In genomic region chr17:39402279-39402889, GRCh38 we compare ENCODE assay signal across 8 cellular contexts. TPM values are rescaled to one million over a fixed set of nuclear protein-coding genes. Genes with fewer than 3 reads are reported as not detected.
DNase-seq lines count a peak whose midpoint lies in the region; ATAC-seq and TF ChIP-seq lines count a peak whose summit lies in the region.

No MANE protein-coding gene starts in this region.

- H2AFZ ChIP-seq in GM23338 = peak overlapping the region; percentile 95

- H3K27ac Mint-ChIP-seq in GM23338 = no peak overlapping the region; the same call in 1 of the 2 replicates
- peak overlapping the region; percentile 94 for H3K27ac Mint-ChIP-seq in activated T-helper 2 cell treated with anti-CD3 and anti-CD28 coated beads, Interferon-gamma antibody, Interleukin-2, Interleukin-4, amounts not matched to agents 10 μg/mL and 5 μg/mL and 100 μg/mL, durations not matched to agents 14 hours and 24 hours and 36 hours
- peak overlapping the region; percentile 62 to 97 (median 91) for H3K27ac Mint-ChIP-seq in naive thymus-derived CD4-positive, alpha-beta T cell

- H4K20me1 ChIP-seq in GM23338 (replicated peaks; ENCODE audit: insufficient read depth) = peaks cover 15% of the 10 kb centered on the region; the same call in 1 of the 2 replicates

- H3K9me3 Mint-ChIP-seq in GM23338 = no peaks in the 10 kb centered on the region; the same call in 2 of the 3 replicates
- no peaks in the 10 kb centered on the region for H3K9me3 Mint-ChIP-seq in activated T-helper 2 cell treated with anti-CD3 and anti-CD28 coated beads, Interferon-gamma antibody, Interleukin-2, Interleukin-4, amounts not matched to agents 10 μg/mL and 5 μg/mL and 100 μg/mL, durations not matched to agents 14 hours and 24 hours and 36 hours
- peaks cover 0 to 4% (median 0%) of the 10 kb centered on the region in 11 donors for H3K9me3 Mint-ChIP-seq in naive thymus-derived CD4-positive, alpha-beta T cell

- peak; percentile 77 for ATAC-seq in GM23338
- peak; percentile 71 for ATAC-seq in naive thymus-derived CD4-positive, alpha-beta T cell

- peak overlapping the region; percentile 99 for H3K4me2 ChIP-seq in GM23338

- no peaks in the 10 kb centered on the region for H3K9me3 ChIP-seq in naive thymus-derived CD4-positive, alpha-beta T cell (ENCODE audit: control insufficient read depth in 2 of 3, low read length in 3 of 3)

- intact Hi-C loops in activated T-helper 2 cell treated with anti-CD3 and anti-CD28 coated beads, Interferon-gamma antibody, Interleukin-2, Interleukin-4, amounts not matched to agents 10 μg/mL and 5 μg/mL and 100 μg/mL, durations not matched to agents 14 hours and 24 hours and 36 hours (cut with micrococcal nuclease) = no loop called here
- intact Hi-C loops in naive thymus-derived CD4-positive, alpha-beta T cell (cut with micrococcal nuclease) = loop anchor here (1.0 to 10.0 kb wide), 4 partner anchors 49 to 332 kb away; partner anchors contain the start of genes CDK12 (in 1 of the 2), GRB7 (in 1 of the 2), MED1 (in 1 of the 2) and MIEN1 (in 1 of the 2)

- H3K9me2 ChIP-seq in GM23338 (ENCODE audit: insufficient read depth) = no peaks in the 10 kb centered on the region

- peak overlapping the region; percentile 98 for H3K4me3 ChIP-seq in GM23338
- peak overlapping the region; percentile 92 for H3K4me3 ChIP-seq in LNCaP clone FGC (ENCODE audit: low read depth, low read length)
- peak overlapping the region; percentile 87 for H3K4me3 ChIP-seq in fibroblast of pulmonary artery (replicated peaks; ENCODE audit: low read depth, low read length)
- H3K4me3 ChIP-seq in naive thymus-derived CD4-positive, alpha-beta T cell (ENCODE audit: low read length) = peak overlapping the region; percentile 84

- H3F3A ChIP-seq in GM23338 (replicated peaks; ENCODE audit: low read depth) = peaks cover 7% of the 10 kb centered on the region; the same call in 1 of the 2 replicates

- peak; percentile 93 for DNase-seq in DMS153 (lab: John Stamatoyannopoulos, UW)
- peak; percentile 99 for DNase-seq in GM23338 (ENCODE audit: low spot score)
- peak; percentile 81 for DNase-seq in LNCaP clone FGC (ENCODE audit: low read depth)
- peak; percentile 95 for DNase-seq in RWPE1 (ENCODE audit: low spot score)
- peak; percentile 84 for DNase-seq in activated T-helper 2 cell treated with anti-CD3 and anti-CD28 coated beads, Interferon-gamma antibody, Interleukin-2, Interleukin-4, amounts not matched to agents 10 μg/mL and 5 μg/mL and 100 μg/mL, durations not matched to agents 14 hours and 24 hours and 36 hours (ENCODE audit: low spot score)
- DNase-seq in fibroblast of pulmonary artery (ENCODE audit: low read depth) = peak; percentile 93
- DNase-seq in naive thymus-derived CD4-positive, alpha-beta T cell = peak; percentile 68 to 85 (median 74)
- DNase-seq in stimulated activated CD8-positive, alpha-beta memory T cell treated with anti-CD3 and anti-CD28 coated beads, Interleukin-7, amount 100 ng/mL, for 48 hours (ENCODE audit: extremely low read depth in 1 of 2, low read depth in 1 of 2) = peak; percentile 82 to 90

- no peaks in the 10 kb centered on the region for H3K27me3 ChIP-seq in GM23338 (ENCODE audit: insufficient read depth)
- H3K27me3 ChIP-seq in naive thymus-derived CD4-positive, alpha-beta T cell (ENCODE audit: control insufficient read depth in 2 of 2, insufficient read depth in 2 of 2, low read length in 2 of 2) = no peaks in the 10 kb centered on the region

- POLR2A ChIA-PET in RWPE1 (lab: Yijun Ruan, JAX; ENCODE audit: low non-redundant PET) = no interaction called here
- POLR2A ChIA-PET in naive thymus-derived CD4-positive, alpha-beta T cell (lab: Charles Lee) = interaction anchor here (0.5 to 3.8 kb wide), 5 partner anchors 17 to 1417 kb away, joined by 4 to 23 read pairs (median 6); partner anchors contain the start of genes CDK12, MED1 and RPL19

- peak overlapping the region; percentile 93 for H3K4me3 Mint-ChIP-seq in GM23338
- H3K4me3 Mint-ChIP-seq in activated T-helper 2 cell treated with anti-CD3 and anti-CD28 coated beads, Interferon-gamma antibody, Interleukin-2, Interleukin-4, amounts not matched to agents 10 μg/mL and 5 μg/mL and 100 μg/mL, durations not matched to agents 14 hours and 24 hours and 36 hours (ENCODE audit: low read depth) = peak overlapping the region; percentile 34
- H3K4me3 Mint-ChIP-seq in naive thymus-derived CD4-positive, alpha-beta T cell = peak overlapping the region; percentile 93 to 99 (median 98)

- CTCF ChIA-PET in RWPE1 (lab: Yijun Ruan, JAX) = no interaction called here
- CTCF ChIA-PET in naive thymus-derived CD4-positive, alpha-beta T cell (lab: Charles Lee) = no interaction called here

- no peaks in the 10 kb centered on the region for H3K36me3 ChIP-seq in GM23338 (ENCODE audit: insufficient read depth)
- peaks cover 0 to 24% (median under 1%) of the 10 kb centered on the region in 3 experiments for H3K36me3 ChIP-seq in naive thymus-derived CD4-positive, alpha-beta T cell (ENCODE audit: control insufficient read depth in 2 of 3, insufficient read depth in 3 of 3, low read length in 3 of 3)

- H3K27me3 Mint-ChIP-seq in GM23338 (ENCODE audit: insufficient read depth, low read depth, poor library complexity) = peaks cover 12% of the 10 kb centered on the region
- no peaks in the 10 kb centered on the region for H3K27me3 Mint-ChIP-seq in activated T-helper 2 cell treated with anti-CD3 and anti-CD28 coated beads, Interferon-gamma antibody, Interleukin-2, Interleukin-4, amounts not matched to agents 10 μg/mL and 5 μg/mL and 100 μg/mL, durations not matched to agents 14 hours and 24 hours and 36 hours (ENCODE audit: low read depth)
- H3K27me3 Mint-ChIP-seq in naive thymus-derived CD4-positive, alpha-beta T cell = no peaks in the 10 kb centered on the region

- H3K79me2 ChIP-seq in GM23338 (replicated peaks; ENCODE audit: insufficient read depth) = peaks cover 17% of the 10 kb centered on the region

- H3K4me1 Mint-ChIP-seq in GM23338 = peaks cover 7% of the 10 kb centered on the region
- peaks cover 40% of the 10 kb centered on the region for H3K4me1 Mint-ChIP-seq in activated T-helper 2 cell treated with anti-CD3 and anti-CD28 coated beads, Interferon-gamma antibody, Interleukin-2, Interleukin-4, amounts not matched to agents 10 μg/mL and 5 μg/mL and 100 μg/mL, durations not matched to agents 14 hours and 24 hours and 36 hours (ENCODE audit: low read depth)
- peaks cover 14 to 50% (median 38%) of the 10 kb centered on the region in 7 donors for H3K4me1 Mint-ChIP-seq in naive thymus-derived CD4-positive, alpha-beta T cell

- TF ChIP-seq CTCF in GM23338 (conservative IDR thresholded peaks at IDR 0.05; ENCODE audit: low read depth in 2 of 2) (no peak), LNCaP clone FGC (IDR thresholded peaks at IDR 0.05; ENCODE audit: control insufficient read depth, extremely low read depth, insufficient read depth) (no peak), RWPE1 (conservative IDR thresholded peaks at IDR 0.05; ENCODE audit: low read depth) (no peak), fibroblast of pulmonary artery (IDR thresholded peaks at IDR 0.05; ENCODE audit: low read length, missing control alignments) (no peak)

- H3K27ac ChIP-seq in GM23338 (ENCODE audit: low read depth) (no peak overlapping the region; the same call in 1 of the 2 replicates), RWPE1 (peak overlapping the region; percentile 91)
- peak overlapping the region; percentile 90 for H3K27ac ChIP-seq in naive thymus-derived CD4-positive, alpha-beta T cell (ENCODE audit: low read depth, low read length)

- no peaks in the 10 kb centered on the region; the same call in none of the 2 replicates for H3K4me1 ChIP-seq in GM23338 (ENCODE audit: insufficient read depth)
- H3K4me1 ChIP-seq in naive thymus-derived CD4-positive, alpha-beta T cell (ENCODE audit: control insufficient read depth in 2 of 2, insufficient read depth in 2 of 2, low read length in 2 of 2) = peaks cover 6 to 13% of the 10 kb centered on the region in 2 donors

- peaks cover 5% of the 10 kb centered on the region for H3K36me3 Mint-ChIP-seq in GM23338 (ENCODE audit: low read depth)
- H3K36me3 Mint-ChIP-seq in activated T-helper 2 cell treated with anti-CD3 and anti-CD28 coated beads, Interferon-gamma antibody, Interleukin-2, Interleukin-4, amounts not matched to agents 10 μg/mL and 5 μg/mL and 100 μg/mL, durations not matched to agents 14 hours and 24 hours and 36 hours (ENCODE audit: low read depth) = peaks cover 19% of the 10 kb centered on the region
- H3K36me3 Mint-ChIP-seq in naive thymus-derived CD4-positive, alpha-beta T cell = peaks cover 0 to under 1% (median 0%) of the 10 kb centered on the region in 5 donors

RNA-seq across cellular contexts. Expression of gene FBXL20, which starts 1.0 kb away (rescaled TPM):
- total RNA-seq in GM23338 (2014; rRNA removed; shearing (Covaris generic)) = 6.9 and 7.7 TPM in 2 replicates
- polyA plus RNA-seq in GM23338 (2016; fragmentation: Nextera tagmentation; extraction: Ambion mirVana) = 2.9 and 4.3 TPM in 2 replicates
- total RNA-seq in activated T-helper 2 cell treated with anti-CD3 and anti-CD28 coated beads, Interferon-gamma antibody, Interleukin-2, Interleukin-4, amounts not matched to agents 10 μg/mL and 5 μg/mL and 100 μg/mL, durations not matched to agents 14 hours and 24 hours and 36 hours = 18.1 and 18.8 TPM in 2 replicates
- 10 to 100 TPM; 17.6 to 35.0 (median 26.1) TPM for total RNA-seq in naive thymus-derived CD4-positive, alpha-beta T cell
- polyA plus RNA-seq in naive thymus-derived CD4-positive, alpha-beta T cell = 1 to 10 TPM; 3.8 to 4.5 TPM

RNA-seq across cellular contexts. Expression of gene MED1, which starts 48.7 kb away (rescaled TPM):
- total RNA-seq in GM23338 (2014; rRNA removed; shearing (Covaris generic)) = 32.5 and 42.3 TPM in 2 replicates
- polyA plus RNA-seq in GM23338 (2016; fragmentation: Nextera tagmentation; extraction: Ambion mirVana) = 17.9 and 19.0 TPM in 2 replicates
- 63.7 and 64.1 TPM in 2 replicates for total RNA-seq in activated T-helper 2 cell treated with anti-CD3 and anti-CD28 coated beads, Interferon-gamma antibody, Interleukin-2, Interleukin-4, amounts not matched to agents 10 μg/mL and 5 μg/mL and 100 μg/mL, durations not matched to agents 14 hours and 24 hours and 36 hours
- total RNA-seq in naive thymus-derived CD4-positive, alpha-beta T cell = 10 to 100 TPM; 37.3 to 61.5 (median 56.0) TPM
- polyA plus RNA-seq in naive thymus-derived CD4-positive, alpha-beta T cell = 10 to 100 TPM; 20.6 to 27.6 TPM

RNA-seq across cellular contexts. Expression of gene CDK12, which starts 58.9 kb away (rescaled TPM):
- total RNA-seq in GM23338 (2014; rRNA removed; shearing (Covaris generic)) = 55.3 and 57.6 TPM in 2 replicates
- 19.3 and 20.9 TPM in 2 replicates for polyA plus RNA-seq in GM23338 (2016; fragmentation: Nextera tagmentation; extraction: Ambion mirVana)
- total RNA-seq in activated T-helper 2 cell treated with anti-CD3 and anti-CD28 coated beads, Interferon-gamma antibody, Interleukin-2, Interleukin-4, amounts not matched to agents 10 μg/mL and 5 μg/mL and 100 μg/mL, durations not matched to agents 14 hours and 24 hours and 36 hours = 83.9 TPM in 2 replicates
- total RNA-seq in naive thymus-derived CD4-positive, alpha-beta T cell = 100 to 1,000 TPM in 4 of 5 experiments, 10 to 100 TPM in 1; 94.9 to 118 (median 112) TPM
- polyA plus RNA-seq in naive thymus-derived CD4-positive, alpha-beta T cell = 1 to 10 TPM; 3.6 to 6.2 TPM

Comparison
In these comparisons a context has a peak if more than half of its experiments do, and no peak if none do; other contexts are left out.
1. H3K4me3 Mint-ChIP-seq: peak in every context shown above with its lines; median percentile 98 in naive thymus-derived CD4-positive, alpha-beta T cell; 93 in GM23338; 34 in activated T-helper 2 cell treated with anti-CD3 and anti-CD28 coated beads, Interferon-gamma antibody, Interleukin-2, Interleukin-4, amounts not matched to agents 10 μg/mL and 5 μg/mL and 100 μg/mL, durations not matched to agents 14 hours and 24 hours and 36 hours.